Comparison of ENCODE assay signal across 8 cellular contexts in genomic region chr15:59657635-59658125, GRCh38. TPM values are rescaled to one million over a fixed set of nuclear protein-coding genes. Genes with fewer than 3 reads are reported as not detected.
DNase-seq lines count a peak whose midpoint lies in the region; ATAC-seq, FAIRE-seq and TF ChIP-seq lines count a peak whose summit lies in the region.

No MANE protein-coding gene starts in this region.

- H3K14ac ChIP-seq in H9 (ENCODE audit: insufficient read depth, low read length), result no peak overlapping the region

- H2BK20ac ChIP-seq in H9 (ENCODE audit: low read depth, low read length, poor library complexity, severe bottlenecking), result no peak overlapping the region

- H4K20me1 ChIP-seq in BLaER1 treated with 17β-estradiol and CSF1 and Interleukin-3, amounts not matched to agents 10 nM and 100 nM, result peaks cover 20 to 60% (median 34%) of the 10 kb centered on the region in 11 experiments; a peak in 15 of 22 replicates
- H4K20me1 ChIP-seq in H9 (ENCODE audit: control insufficient read depth, insufficient read depth, insufficient read length) (no peaks in the 10 kb centered on the region), keratinocyte (ENCODE audit: control insufficient read depth, extremely low read depth, insufficient read depth, low read length) (no peaks in the 10 kb centered on the region)

- H3K23ac ChIP-seq in H9 (ENCODE audit: insufficient read length, low read depth, low read length), result no peak overlapping the region

- H3K4me1 ChIP-seq in BLaER1 treated with 17β-estradiol and CSF1 and Interleukin-3, amounts not matched to agents 10 nM and 100 nM, result peaks cover 18 to 46% (median 31%) of the 10 kb centered on the region in 10 experiments
- H3K4me1 ChIP-seq in H9 (ENCODE audit: insufficient read depth, low read length) (peaks cover 3% of the 10 kb centered on the region; the same call in 1 of the 2 replicates), keratinocyte (ENCODE audit: control insufficient read depth, extremely low read depth, insufficient read depth, low read length) (peaks cover 9% of the 10 kb centered on the region), upper lobe of right lung (peaks cover 19% of the 10 kb centered on the region)

- WGBS in H9 (ENCODE audit: extremely low coverage, insufficient read length, low lambda C conversion rate), result no CpG with 5 or more reads among the region's 23 CpGs

- no peaks in the 10 kb centered on the region for H3K27me3 Mint-ChIP-seq in H9 (ENCODE audit: low read depth)
- no peaks in the 10 kb centered on the region for H3K27me3 Mint-ChIP-seq in activated T-helper 1 cell treated with anti-CD3 and anti-CD28 coated beads, Interleukin-12 subunit alpha, Interleukin-12 subunit beta, Interleukin-2, Interleukin-4 antibody, amounts not matched to agents 30 ng/mL and 10 ng/mL and 1 ng/mL, durations not matched to agents 14 hours and 24 hours and 36 hours (ENCODE audit: insufficient read depth)

- no peaks in the 10 kb centered on the region for H3K9me1 ChIP-seq in keratinocyte (ENCODE audit: control insufficient read depth, extremely low read depth, insufficient read depth, low read length)

- H2AK5ac ChIP-seq in H9 (ENCODE audit: insufficient read length, low read length), result no peak overlapping the region

- TF ChIP-seq CTCF in H9 (conservative IDR thresholded peaks at IDR 0.05), result no peak
- TF ChIP-seq CTCF in keratinocyte (optimal IDR thresholded peaks at IDR 0.05 in 1 of 3, IDR thresholded peaks at IDR 0.05 in 1 of 3, conservative IDR thresholded peaks at IDR 0.05 in 1 of 3; ENCODE audit: extremely low read depth in 1 of 3, insufficient read depth in 2 of 3, low read length in 3 of 3), result no peak
- TF ChIP-seq CTCF in upper lobe of right lung (IDR thresholded peaks at IDR 0.05), result no peak

- no peak overlapping the region for H3T11ph ChIP-seq in H9 (ENCODE audit: low read length)

- H2BK120ac ChIP-seq in H9 (ENCODE audit: low read depth, low read length, poor library complexity, severe bottlenecking), result no peak overlapping the region

- peaks cover 0 to 15% (median 10%) of the 10 kb centered on the region in 11 experiments; a peak in 17 of 22 replicates for H3K9me3 ChIP-seq in BLaER1 treated with 17β-estradiol and CSF1 and Interleukin-3, amounts not matched to agents 10 nM and 100 nM (replicated peaks in 1 of 11)
- H3K9me3 ChIP-seq in H9 (ENCODE audit: control insufficient read depth, low read depth, low read length) (no peaks in the 10 kb centered on the region), keratinocyte (ENCODE audit: control insufficient read depth, low read depth, low read length) (no peaks in the 10 kb centered on the region), upper lobe of right lung (no peaks in the 10 kb centered on the region)

- no peak overlapping the region for H3K18ac ChIP-seq in H9 (ENCODE audit: insufficient read length, low read depth, low read length)

- no peak overlapping the region for H3K4ac ChIP-seq in H9 (ENCODE audit: low read depth, low read length)

- peak overlapping the region; percentile 39 to 85 (median 65); a peak in 21 of 22 replicates for H3K4me2 ChIP-seq in BLaER1 treated with 17β-estradiol and CSF1 and Interleukin-3, amounts not matched to agents 10 nM and 100 nM
- no peak overlapping the region for H3K4me2 ChIP-seq in H9 (ENCODE audit: insufficient read depth, insufficient read length, low read length)
- H3K4me2 ChIP-seq in keratinocyte (ENCODE audit: control insufficient read depth, extremely low read depth, insufficient read depth, low read depth, low read length), result peak overlapping the region; percentile 62

- H4K91ac ChIP-seq in H9 (ENCODE audit: insufficient read length, low read depth, low read length), result no peak overlapping the region

- no peak overlapping the region; a peak in 1 of 7 replicates for H3K27ac Mint-ChIP-seq in H9
- H3K27ac Mint-ChIP-seq in activated T-helper 1 cell treated with anti-CD3 and anti-CD28 coated beads, Interleukin-12 subunit alpha, Interleukin-12 subunit beta, Interleukin-2, Interleukin-4 antibody, amounts not matched to agents 30 ng/mL and 10 ng/mL and 1 ng/mL, durations not matched to agents 14 hours and 24 hours and 36 hours, result peak overlapping the region; percentile 79

- no peaks in the 10 kb centered on the region for H3K4me1 Mint-ChIP-seq in H9
- H3K4me1 Mint-ChIP-seq in activated T-helper 1 cell treated with anti-CD3 and anti-CD28 coated beads, Interleukin-12 subunit alpha, Interleukin-12 subunit beta, Interleukin-2, Interleukin-4 antibody, amounts not matched to agents 30 ng/mL and 10 ng/mL and 1 ng/mL, durations not matched to agents 14 hours and 24 hours and 36 hours (ENCODE audit: low read depth), result no peaks in the 10 kb centered on the region

- dilution Hi-C loops in keratinocyte (cut with MboI; ENCODE audit: extremely low pct_ligation_motif_present, low sequenced_read_pairs), result no loop called here

- H2AFZ ChIP-seq in H9 (ENCODE audit: low read length), result no peak overlapping the region
- peak overlapping the region; percentile 52 for H2AFZ ChIP-seq in keratinocyte (ENCODE audit: control insufficient read depth, low read length)

- peak; percentile 71 for FAIRE-seq in keratinocyte (lab: Jason Lieb, UNC)

- H3K9me3 Mint-ChIP-seq in H9, result no peaks in the 10 kb centered on the region
- H3K9me3 Mint-ChIP-seq in activated T-helper 1 cell treated with anti-CD3 and anti-CD28 coated beads, Interleukin-12 subunit alpha, Interleukin-12 subunit beta, Interleukin-2, Interleukin-4 antibody, amounts not matched to agents 30 ng/mL and 10 ng/mL and 1 ng/mL, durations not matched to agents 14 hours and 24 hours and 36 hours, result no peaks in the 10 kb centered on the region

- no peak overlapping the region for H4K5ac ChIP-seq in H9 (ENCODE audit: insufficient read length, low read depth, low read length)

- no peaks in the 10 kb centered on the region for H3K23me2 ChIP-seq in H9 (ENCODE audit: insufficient read length, low read depth, low read length, poor library complexity, severe bottlenecking)

- peaks cover 13% of the 10 kb centered on the region for H3K79me1 ChIP-seq in H9 (ENCODE audit: insufficient read depth, low read depth, low read length, poor library complexity, severe bottlenecking)

- no peak overlapping the region for H4K8ac ChIP-seq in H9 (replicated peaks; ENCODE audit: insufficient read length, low read depth, low read length)

- H2BK15ac ChIP-seq in H9 (ENCODE audit: low read depth, low read length), result no peak overlapping the region

- peaks cover 18% of the 10 kb centered on the region; the same call in 1 of the 2 replicates for H3K79me2 ChIP-seq in H9 (ENCODE audit: insufficient read depth, low read length)
- H3K79me2 ChIP-seq in keratinocyte (ENCODE audit: control insufficient read depth, insufficient read depth, low read length), result peaks cover 46% of the 10 kb centered on the region

- no peak overlapping the region for H3K4me3 Mint-ChIP-seq in H9
- H3K4me3 Mint-ChIP-seq in activated T-helper 1 cell treated with anti-CD3 and anti-CD28 coated beads, Interleukin-12 subunit alpha, Interleukin-12 subunit beta, Interleukin-2, Interleukin-4 antibody, amounts not matched to agents 30 ng/mL and 10 ng/mL and 1 ng/mL, durations not matched to agents 14 hours and 24 hours and 36 hours, result no peak overlapping the region

- H3K36me3 ChIP-seq in BLaER1 treated with 17β-estradiol and CSF1 and Interleukin-3, amounts not matched to agents 10 nM and 100 nM, result peaks cover 49 to 83% (median 69%) of the 10 kb centered on the region in 11 experiments
- H3K36me3 ChIP-seq in keratinocyte (ENCODE audit: control insufficient read depth in 2 of 2, extremely low read depth in 1 of 2, insufficient read depth in 2 of 2, low read length in 2 of 2), result peaks cover 0 to 3% of the 10 kb centered on the region in 2 experiments
- peaks cover 23% of the 10 kb centered on the region for H3K36me3 ChIP-seq in upper lobe of right lung

- H3K27ac ChIP-seq in BLaER1 treated with 17β-estradiol and CSF1 and Interleukin-3, amounts not matched to agents 10 nM and 100 nM, result peak overlapping the region in 5 of 11 experiments; percentile 92 to 97 (median 93); a peak in 10 of 22 replicates
- H3K27ac ChIP-seq in H9 (ENCODE audit: insufficient read length, low read depth, low read length) (no peak overlapping the region), keratinocyte (ENCODE audit: control insufficient read depth, insufficient read depth, low read length) (no peak overlapping the region), upper lobe of right lung (peak overlapping the region; percentile 88)

- DNase-seq in H9, result peak; percentile 34
- no peak for DNase-seq in activated T-helper 1 cell treated with anti-CD3 and anti-CD28 coated beads, Interleukin-12 subunit alpha, Interleukin-12 subunit beta, Interleukin-2, Interleukin-4 antibody, amounts not matched to agents 30 ng/mL and 10 ng/mL and 1 ng/mL, durations not matched to agents 14 hours and 24 hours and 36 hours (ENCODE audit: low spot score)
- DNase-seq in keratinocyte (ENCODE audit: low read depth, low spot score), result no peak
- DNase-seq in upper lobe of right lung, result no peak
- no peak for DNase-seq in NCI-H2029 treated with DMSO at 0.1 percent for 48 hours (lab: John Stamatoyannopoulos, UW)

- H3K56ac ChIP-seq in H9 (ENCODE audit: insufficient read length, low read depth, low read length), result no peak overlapping the region

- H3K27me3 ChIP-seq in BLaER1 treated with 17β-estradiol and CSF1 and Interleukin-3, amounts not matched to agents 10 nM and 100 nM, result no peaks in the 10 kb centered on the region
- H3K27me3 ChIP-seq in H9 (ENCODE audit: insufficient read depth, low read length) (no peaks in the 10 kb centered on the region), keratinocyte (ENCODE audit: control insufficient read depth, extremely low read depth, insufficient read depth, low read length) (no peaks in the 10 kb centered on the region), upper lobe of right lung (no peaks in the 10 kb centered on the region)

- H3K4me3 ChIP-seq in BLaER1 treated with 17β-estradiol and CSF1 and Interleukin-3, amounts not matched to agents 10 nM and 100 nM, result peak overlapping the region; percentile 86 to 99 (median 93)
- H3K4me3 ChIP-seq in keratinocyte (ENCODE audit: control insufficient read depth in 2 of 3, extremely low read depth in 1 of 3, insufficient read depth in 2 of 3, low read depth in 1 of 3, low read length in 3 of 3), result peak overlapping the region; percentile 84 to 97 (median 89)
- peak overlapping the region; percentile 93 for H3K4me3 ChIP-seq in upper lobe of right lung

- intact Hi-C loops in activated T-helper 1 cell treated with anti-CD3 and anti-CD28 coated beads, Interleukin-12 subunit alpha, Interleukin-12 subunit beta, Interleukin-2, Interleukin-4 antibody, amounts not matched to agents 30 ng/mL and 10 ng/mL and 1 ng/mL, durations not matched to agents 14 hours and 24 hours and 36 hours (cut with micrococcal nuclease), result loop anchor here (1.0 to 2.0 kb wide), 4 partner anchors 31 to 724 kb away; partner anchors contain the start of genes CCNB2, RNF111 and SLTM
- intact Hi-C loops in upper lobe of right lung (cut with DNase I), result no loop called here

- ATAC-seq in upper lobe of right lung (no peak), HG03097 (IDR thresholded peaks at IDR 0.05; ENCODE audit: low FRiP score, unreplicated experiment) (no peak), HG03442 (IDR thresholded peaks at IDR 0.05; ENCODE audit: unreplicated experiment) (no peak)

- H3K36me3 Mint-ChIP-seq in H9 (ENCODE audit: insufficient read depth in 1 of 3, low read depth in 3 of 3), result peaks cover 9 to 23% (median 12%) of the 10 kb centered on the region in 3 experiments; a peak in 6 of 7 replicates
- peaks cover 25% of the 10 kb centered on the region for H3K36me3 Mint-ChIP-seq in activated T-helper 1 cell treated with anti-CD3 and anti-CD28 coated beads, Interleukin-12 subunit alpha, Interleukin-12 subunit beta, Interleukin-2, Interleukin-4 antibody, amounts not matched to agents 30 ng/mL and 10 ng/mL and 1 ng/mL, durations not matched to agents 14 hours and 24 hours and 36 hours (ENCODE audit: low read depth)

- no peak overlapping the region for H2BK5ac ChIP-seq in H9 (ENCODE audit: insufficient read length, low read length)

- H2BK12ac ChIP-seq in H9 (ENCODE audit: insufficient read length, low read depth, low read length), result no peak overlapping the region

- H3K9ac ChIP-seq in BLaER1 treated with 17β-estradiol and CSF1 and Interleukin-3, amounts not matched to agents 10 nM and 100 nM, result peak overlapping the region; percentile 95 to 98 (median 96); a peak in 18 of 22 replicates
- H3K9ac ChIP-seq in H9 (ENCODE audit: extremely low read depth, insufficient read length, low read length), result no peak overlapping the region
- no peak overlapping the region for H3K9ac ChIP-seq in keratinocyte (ENCODE audit: control insufficient read depth, extremely low read depth, insufficient read depth, low read length)

RNA-seq across cellular contexts. Expression of gene GTF2A2, which starts 0.4 kb away (rescaled TPM):
- total RNA-seq in H9 (2021) (144 and 147 TPM in 2 replicates), upper lobe of right lung (73.6 TPM)
- total RNA-seq in activated T-helper 1 cell treated with anti-CD3 and anti-CD28 coated beads, Interleukin-12 subunit alpha, Interleukin-12 subunit beta, Interleukin-2, Interleukin-4 antibody, amounts not matched to agents 30 ng/mL and 10 ng/mL and 1 ng/mL, durations not matched to agents 14 hours and 24 hours and 36 hours, result 189 and 197 TPM in 2 replicates
- polyA plus RNA-seq in keratinocyte, result 40.3 to 77.8 TPM (median 45.6 TPM) in 3 replicates
- polyA plus RNA-seq in keratinocyte (2011; ENCODE audit: low read depth), result 35.6 TPM
- 31.3 and 66.6 TPM in 2 replicates for polyA plus RNA-seq in keratinocyte (2011; cell fraction: cytosol; rRNA removed)
- polyA plus RNA-seq in keratinocyte (2011; cell fraction: nucleus; rRNA removed), result 13.0 and 18.2 TPM in 2 replicates
- polyA plus RNA-seq in keratinocyte (2012; ENCODE audit: low replicate concordance), result 49.2 and 70.1 TPM in 2 replicates
- 2.4 to 9.7 TPM (median 9.4 TPM) in 3 replicates for polyA minus RNA-seq in keratinocyte
- 23.4 TPM for polyA minus RNA-seq in keratinocyte (2011; cell fraction: cytosol; rRNA and poly(A)+ RNA removed)
- polyA minus RNA-seq in keratinocyte (2011; cell fraction: nucleus; rRNA and poly(A)+ RNA removed), result 2.1 and 4.7 TPM in 2 replicates

RNA-seq across cellular contexts. Expression of gene BNIP2, which starts 31.4 kb away (rescaled TPM):
- 43.0 and 43.5 TPM in 2 replicates for total RNA-seq in H9 (2021)
- total RNA-seq in activated T-helper 1 cell treated with anti-CD3 and anti-CD28 coated beads, Interleukin-12 subunit alpha, Interleukin-12 subunit beta, Interleukin-2, Interleukin-4 antibody, amounts not matched to agents 30 ng/mL and 10 ng/mL and 1 ng/mL, durations not matched to agents 14 hours and 24 hours and 36 hours, result 63.5 and 64.6 TPM in 2 replicates
- 23.4 to 68.2 TPM (median 57.4 TPM) in 3 replicates for polyA plus RNA-seq in keratinocyte
- polyA plus RNA-seq in keratinocyte (2011; ENCODE audit: low read depth), result 170 TPM
- polyA plus RNA-seq in keratinocyte (2011; cell fraction: cytosol; rRNA removed), result 54.3 and 62.4 TPM in 2 replicates
- polyA plus RNA-seq in keratinocyte (2011; cell fraction: nucleus; rRNA removed), result 54.6 and 74.1 TPM in 2 replicates
- polyA plus RNA-seq in keratinocyte (2012; ENCODE audit: low replicate concordance), result 38.9 and 50.4 TPM in 2 replicates
- polyA minus RNA-seq in keratinocyte, result 5.7 to 30.6 TPM (median 7.6 TPM) in 3 replicates
- polyA minus RNA-seq in keratinocyte (2011; cell fraction: cytosol; rRNA and poly(A)+ RNA removed), result 52.0 TPM
- polyA minus RNA-seq in keratinocyte (2011; cell fraction: nucleus; rRNA and poly(A)+ RNA removed), result 23.1 and 44.5 TPM in 2 replicates
- total RNA-seq in upper lobe of right lung, result 105 TPM

RNA-seq across cellular contexts. Expression of gene GCNT3, which starts 46.1 kb away (rescaled TPM):
- total RNA-seq in H9 (2021), result not detected in 2 replicates
- not detected in 2 replicates for total RNA-seq in activated T-helper 1 cell treated with anti-CD3 and anti-CD28 coated beads, Interleukin-12 subunit alpha, Interleukin-12 subunit beta, Interleukin-2, Interleukin-4 antibody, amounts not matched to agents 30 ng/mL and 10 ng/mL and 1 ng/mL, durations not matched to agents 14 hours and 24 hours and 36 hours
- polyA plus RNA-seq in keratinocyte, result 0.12 to 0.26 TPM (median 0.15 TPM) in 3 replicates
- polyA plus RNA-seq in keratinocyte (2011; ENCODE audit: low read depth), result not detected
- 0.17 and 0.27 TPM in 2 replicates for polyA plus RNA-seq in keratinocyte (2011; cell fraction: cytosol; rRNA removed)
- polyA plus RNA-seq in keratinocyte (2011; cell fraction: nucleus; rRNA removed), result 0.48 and 0.64 TPM in 2 replicates
- polyA plus RNA-seq in keratinocyte (2012; ENCODE audit: low replicate concordance), result 0.10 and 0.47 TPM in 2 replicates
- not detected in 3 replicates for polyA minus RNA-seq in keratinocyte
- not detected for polyA minus RNA-seq in keratinocyte (2011; cell fraction: cytosol; rRNA and poly(A)+ RNA removed)
- 0.32 and 1.0 TPM in 2 replicates for polyA minus RNA-seq in keratinocyte (2011; cell fraction: nucleus; rRNA and poly(A)+ RNA removed)
- 1.1 TPM for total RNA-seq in upper lobe of right lung

Comparison
In these comparisons a context has a peak if more than half of its experiments do, and no peak if none do; other contexts are left out.
1. H3K9ac ChIP-seq: peak in BLaER1 treated with 17β-estradiol and CSF1 and Interleukin-3, amounts not matched to agents 10 nM and 100 nM (11 of 11); none in H9 (single experiment) and keratinocyte (single experiment).
2. Peak in every context shown above with its lines, with median percentiles within 50 percentile points of each other: H3K4me3 ChIP-seq.